Comparison of ENCODE assay signal across 20 cellular contexts in the genomic region with DNA sequence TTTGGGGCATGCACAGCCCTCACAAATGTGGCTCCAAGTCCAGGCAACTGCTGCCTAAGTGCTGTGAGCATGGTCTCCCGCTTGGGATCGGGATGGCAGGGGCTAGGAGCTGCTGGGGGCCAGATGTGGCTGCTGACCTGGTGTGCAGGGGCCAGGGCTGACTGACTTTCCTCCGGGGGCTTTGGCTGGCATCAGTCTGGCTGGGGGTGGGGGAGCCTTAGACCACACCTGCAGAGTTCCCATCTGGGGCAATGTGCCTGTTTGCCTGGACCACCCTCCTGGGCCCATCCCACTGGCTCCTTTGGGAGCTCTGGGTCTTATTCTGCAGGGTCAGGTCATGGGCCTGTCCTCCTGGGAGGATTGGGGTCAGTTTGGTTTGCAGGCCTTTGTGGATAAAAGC.
DNase-seq lines count a peak whose midpoint lies in the region; ATAC-seq, FAIRE-seq and TF ChIP-seq lines count a peak whose summit lies in the region.
"Had no signal": no experiment of that assay in that cellular context is flagged by ENCODE, and none has a peak within 500 bp of the region (broad histone marks: within the 10 kb centered on the region; RNA-seq: fewer than 3 reads in every experiment).

No MANE protein-coding gene starts in this region.

- H3K27ac ChIP-seq in SK-N-SH (ENCODE audit: low read depth in 2 of 2, low read length in 1 of 2) (peak overlapping the region in 1 of 2 experiments; percentile 95; a peak in 1 of 4 replicates), astrocyte (ENCODE audit: low read depth, low read length) (peak overlapping the region; percentile 94), temporal lobe (ENCODE audit: low read depth, low read length) (peak overlapping the region; percentile 28)
- H3K27ac ChIP-seq: 22Rv1, BLaER1 had no signal

- H2AFZ ChIP-seq in SK-N-SH (ENCODE audit: low read depth) (no peak overlapping the region), astrocyte (ENCODE audit: low read depth, low read length) (no peak overlapping the region)

- POLR2A ChIA-PET in SK-N-SH (lab: Yijun Ruan, JAX): no interaction called here

- DNase-seq in SK-N-SH: no peak
- DNase-seq in astrocyte (ENCODE audit: low read depth): no peak
- DNase-seq in nephron progenitor cell: no peak
- DNase-seq in stimulated activated CD4-positive, alpha-beta T cell treated with anti-CD3 and anti-CD28 coated beads, Interleukin-1b, Interleukin-23, amount 100 ng/mL, for 48 hours: no peak
- no peak for DNase-seq in NCI-H82 (lab: John Stamatoyannopoulos, UW)
- no peak for DNase-seq in NCI-H345 treated with DMSO at 0.1 percent for 48 hours (lab: John Stamatoyannopoulos, UW; ENCODE audit: unreplicated experiment)
- DNase-seq: CD4-positive, alpha-beta memory T cell; DMS153; DMS79; GDM1; H9 had no signal

- H3K9ac ChIP-seq in SK-N-SH: peak overlapping the region; percentile 49; the same call in 1 of the 2 replicates
- peak overlapping the region; percentile 77 for H3K9ac ChIP-seq in astrocyte (ENCODE audit: low read length)
- H3K9ac ChIP-seq: BLaER1 had no signal

- H3K36me3 ChIP-seq in SK-N-SH (replicated peaks in 1 of 2; ENCODE audit: control insufficient read depth in 1 of 2, insufficient read depth in 2 of 2, low read length in 1 of 2): no peaks in the 10 kb centered on the region
- no peaks in the 10 kb centered on the region for H3K36me3 ChIP-seq in astrocyte (ENCODE audit: insufficient read depth, low read length)
- H3K36me3 ChIP-seq: BLaER1 had no signal

- H3K79me2 ChIP-seq in SK-N-SH (ENCODE audit: insufficient read depth): no peaks in the 10 kb centered on the region; the same call in 1 of the 2 replicates
- H3K79me2 ChIP-seq in astrocyte (ENCODE audit: insufficient read depth, low read length): peaks cover 12% of the 10 kb centered on the region

- no peaks in the 10 kb centered on the region for H3K9me2 ChIP-seq in SK-N-SH

- WGBS in SK-N-SH (ENCODE audit: low lambda C conversion rate): 100% methylated on average over 2 of the region's 3 CpGs

- H3K27me3 ChIP-seq in SK-N-SH (ENCODE audit: insufficient read depth): no peaks in the 10 kb centered on the region
- H3K27me3 ChIP-seq in astrocyte (ENCODE audit: insufficient read depth, low read length): no peaks in the 10 kb centered on the region
- H3K27me3 ChIP-seq: BLaER1 had no signal

- H3K4me1 ChIP-seq in SK-N-SH (ENCODE audit: control insufficient read depth in 1 of 2, insufficient read depth in 2 of 2, low read depth in 1 of 2, low read length in 1 of 2) (peaks cover 49 to 59% of the 10 kb centered on the region in 2 experiments), astrocyte (ENCODE audit: insufficient read depth, low read length) (peaks cover 46% of the 10 kb centered on the region)

- H3K27ac Mint-ChIP-seq in astrocyte (ENCODE audit: unreplicated experiment) (no peak overlapping the region), nephron progenitor cell (peak overlapping the region; percentile 16)
- H3K27ac Mint-ChIP-seq: CD4-positive, alpha-beta memory T cell; IgD-negative memory B cell had no signal

- CTCF ChIA-PET in SK-N-SH (lab: Yijun Ruan, JAX): interaction anchor here (1.0 to 4.6 kb wide), 10 partner anchors 11 to 132 kb away, joined by 3 to 23 read pairs (median 6); no protein-coding TSS in a partner anchor

- TF ChIP-seq RAD21 in SK-N-SH (IDR thresholded peaks at IDR 0.05; ENCODE audit: low read length): no peak

- H3K9me3 ChIP-seq in SK-N-SH: no peaks in the 10 kb centered on the region
- H3K9me3 ChIP-seq in astrocyte (ENCODE audit: insufficient read depth, low read depth, low read length): no peaks in the 10 kb centered on the region
- H3K9me3 ChIP-seq: BLaER1 had no signal

- no peak for FAIRE-seq in astrocyte (lab: Jason Lieb, UNC)
- FAIRE-seq: GM12892, GM18507, H1 had no signal

- TF ChIP-seq CTCF in SK-N-SH (IDR thresholded peaks at IDR 0.05) (no peak), astrocyte (IDR thresholded peaks at IDR 0.05; ENCODE audit: insufficient read depth, low read depth, low read length) (no peak), nephron progenitor cell (IDR thresholded peaks at IDR 0.05) (no peak)

- no peak for TF ChIP-seq EP300 in SK-N-SH (IDR thresholded peaks at IDR 0.05; ENCODE audit: borderline replicate concordance in 1 of 2, low read depth in 1 of 2, low read length in 1 of 2)

- ATAC-seq in SK-N-SH treated with all-trans-retinoic acid at 6 μM for 48 hours: no peak

- no peak overlapping the region for H3K4me3 ChIP-seq in SK-N-SH (ENCODE audit: low read depth in 2 of 2, low read length in 1 of 2)
- no peak overlapping the region for H3K4me3 ChIP-seq in astrocyte (ENCODE audit: insufficient read depth, low read depth, low read length)
- H3K4me3 ChIP-seq: BLaER1 had no signal

- peaks cover 61% of the 10 kb centered on the region for H3K4me1 Mint-ChIP-seq in astrocyte (ENCODE audit: low read depth, unreplicated experiment)
- H3K4me1 Mint-ChIP-seq in nephron progenitor cell: peaks cover 90% of the 10 kb centered on the region
- H3K4me1 Mint-ChIP-seq: CD14-positive monocyte, IgD-negative memory B cell had no signal

- no peaks in the 10 kb centered on the region for H4K20me1 ChIP-seq in SK-N-SH (ENCODE audit: insufficient read depth)
- H4K20me1 ChIP-seq in astrocyte (ENCODE audit: insufficient read depth, low read length): peaks cover 14% of the 10 kb centered on the region

- no peaks in the 10 kb centered on the region for H3K27me3 Mint-ChIP-seq in astrocyte (ENCODE audit: low read depth, unreplicated experiment)
- H3K27me3 Mint-ChIP-seq in nephron progenitor cell (ENCODE audit: low read depth, poor library complexity): peaks cover 8% of the 10 kb centered on the region

- H3K36me3 Mint-ChIP-seq in astrocyte (ENCODE audit: low read depth, unreplicated experiment): no peaks in the 10 kb centered on the region
- H3K36me3 Mint-ChIP-seq in nephron progenitor cell (ENCODE audit: low read depth): peaks cover 6% of the 10 kb centered on the region
- H3K36me3 Mint-ChIP-seq: CD14-positive monocyte; CD4-positive, alpha-beta memory T cell; IgD-negative memory B cell had no signal

- H3K4me3 Mint-ChIP-seq in astrocyte (ENCODE audit: unreplicated experiment): no peak overlapping the region
- H3K4me3 Mint-ChIP-seq in nephron progenitor cell: no peak overlapping the region
- H3K4me3 Mint-ChIP-seq: CD14-positive monocyte; CD4-positive, alpha-beta memory T cell; H9; IgD-negative memory B cell had no signal

- H3K4me2 ChIP-seq in SK-N-SH (peak overlapping the region; percentile 68; the same call in 1 of the 2 replicates), astrocyte (ENCODE audit: low read length) (peak overlapping the region; percentile 80)
- H3K4me2 ChIP-seq: BLaER1 had no signal

- H3K9me3 Mint-ChIP-seq in astrocyte (ENCODE audit: unreplicated experiment) (no peaks in the 10 kb centered on the region), nephron progenitor cell (peaks cover 5% of the 10 kb centered on the region)
- H3K9me3 Mint-ChIP-seq: CD4-positive, alpha-beta memory T cell; H9 had no signal

- H3F3A ChIP-seq in SK-N-SH (replicated peaks; ENCODE audit: insufficient read depth): peaks cover 29% of the 10 kb centered on the region

TF ChIP-seq in SK-N-SH, 30 proteins besides CTCF, POLR2A, EP300 and RAD21 (continues in another document):
- no peak for TF ChIP-seq JUND (IDR thresholded peaks at IDR 0.05)
- no peak for TF ChIP-seq RCOR1 (IDR thresholded peaks at IDR 0.05; ENCODE audit: low read length)
- TF ChIP-seq CHD2 (IDR thresholded peaks at IDR 0.05; ENCODE audit: low read length, partially characterized antibody): no peak
- TF ChIP-seq SIN3A (IDR thresholded peaks at IDR 0.05; ENCODE audit: borderline replicate concordance, low read depth, low read length): no peak
- no peak for TF ChIP-seq TEAD4 (IDR thresholded peaks at IDR 0.05; ENCODE audit: borderline replicate concordance, insufficient read depth)
- no peak for TF ChIP-seq TAF1 (IDR thresholded peaks at IDR 0.05; ENCODE audit: borderline replicate concordance, low read depth, low read length)
- TF ChIP-seq ELF1 (IDR thresholded peaks at IDR 0.05): no peak
- TF ChIP-seq NFIC (IDR thresholded peaks at IDR 0.05; ENCODE audit: borderline replicate concordance): no peak
- TF ChIP-seq MAX (IDR thresholded peaks at IDR 0.05; ENCODE audit: low read depth): no peak
- TF ChIP-seq GABPA (IDR thresholded peaks at IDR 0.05; ENCODE audit: low read depth): no peak
- no peak for TF ChIP-seq YY1 (IDR thresholded peaks at IDR 0.05; ENCODE audit: low read depth)

TF ChIP-seq in SK-N-SH treated with all-trans-retinoic acid at 6 μM for 48 hours, 23 proteins besides CTCF, POLR2A, EP300 and RAD21 (continues in another document):
- TF ChIP-seq TOX (CRISPR knock-in tag; IDR thresholded peaks at IDR 0.05; ENCODE audit: borderline replicate concordance): no peak
- TF ChIP-seq BACH2 (CRISPR knock-in tag; IDR thresholded peaks at IDR 0.05; ENCODE audit: borderline replicate concordance): no peak
- TF ChIP-seq, protein P1, sequence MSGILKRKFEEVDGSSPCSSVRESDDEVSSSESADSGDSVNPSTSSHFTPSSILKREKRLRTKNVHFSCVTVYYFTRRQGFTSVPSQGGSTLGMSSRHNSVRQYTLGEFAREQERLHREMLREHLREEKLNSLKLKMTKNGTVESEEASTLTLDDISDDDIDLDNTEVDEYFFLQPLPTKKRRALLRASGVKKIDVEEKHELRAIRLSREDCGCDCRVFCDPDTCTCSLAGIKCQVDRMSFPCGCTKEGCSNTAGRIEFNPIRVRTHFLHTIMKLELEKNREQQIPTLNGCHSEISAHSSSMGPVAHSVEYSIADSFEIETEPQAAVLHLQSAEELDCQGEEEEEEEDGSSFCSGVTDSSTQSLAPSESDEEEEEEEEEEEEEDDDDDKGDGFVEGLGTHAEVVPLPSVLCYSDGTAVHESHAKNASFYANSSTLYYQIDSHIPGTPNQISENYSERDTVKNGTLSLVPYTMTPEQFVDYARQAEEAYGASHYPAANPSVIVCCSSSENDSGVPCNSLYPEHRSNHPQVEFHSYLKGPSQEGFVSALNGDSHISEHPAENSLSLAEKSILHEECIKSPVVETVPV (CRISPR knock-in tag; IDR thresholded peaks at IDR 0.05): no peak
